In genomic region chr12:108773798-108774788, GRCh38 we compare ENCODE assay signal across 8 cellular contexts. TPM values are rescaled to one million over a fixed set of nuclear protein-coding genes. Genes with fewer than 3 reads are reported as not detected.
DNase-seq lines count a peak whose midpoint lies in the region; ATAC-seq and TF ChIP-seq lines count a peak whose summit lies in the region.

No MANE protein-coding gene starts in this region.

- peak; percentile 76 for DNase-seq in AG09319 (ENCODE audit: extremely low read depth, low read depth)
- peak; percentile 55 for DNase-seq in NCI-H1105 (lab: John Stamatoyannopoulos, UW)
- peak; percentile 28 for DNase-seq in astrocyte of the cerebellum (ENCODE audit: low read depth)
- DNase-seq in hepatocyte (ENCODE audit: low spot score): peak; percentile 31
- DNase-seq in NCI-H1436 (lab: John Stamatoyannopoulos, UW): no peak
- no peak for DNase-seq in 8988T

- no peak overlapping the region for H3K4me3 ChIP-seq in astrocyte of the cerebellum (ENCODE audit: low read depth, low read length)
- no peak overlapping the region for H3K4me3 ChIP-seq in hepatocyte
- H3K4me3 ChIP-seq in skeletal muscle satellite cell (ENCODE audit: low read length): no peak overlapping the region

- WGBS in hepatocyte (ENCODE audit: low lambda C conversion rate, missing lambda C conversion rate): 64% methylated on average over 23 of the region's 23 CpGs

- no peaks in the 10 kb centered on the region for H4K20me1 ChIP-seq in hepatocyte (ENCODE audit: insufficient read depth, poor library complexity, severe bottlenecking)

- TF ChIP-seq CTCF in AG09319 (IDR thresholded peaks at IDR 0.05; ENCODE audit: low read depth, low read length) (no peak), astrocyte of the cerebellum (IDR thresholded peaks at IDR 0.05; ENCODE audit: low read depth, low read length, missing control alignments) (no peak), hepatocyte (IDR thresholded peaks at IDR 0.05; ENCODE audit: poor library complexity) (no peak)

- H3K36me3 ChIP-seq in hepatocyte (replicated peaks; ENCODE audit: insufficient read depth, low read depth): no peaks in the 10 kb centered on the region
- no peaks in the 10 kb centered on the region for H3K36me3 ChIP-seq in skeletal muscle satellite cell (ENCODE audit: insufficient read depth, low read length)

- no peaks in the 10 kb centered on the region for H3K27me3 ChIP-seq in hepatocyte
- H3K27me3 ChIP-seq in skeletal muscle satellite cell (ENCODE audit: control insufficient read depth, insufficient read depth, low read length): no peaks in the 10 kb centered on the region

- H3K4me2 ChIP-seq in hepatocyte: peak overlapping the region; percentile 27
- peak overlapping the region; percentile 56 for H3K4me2 ChIP-seq in skeletal muscle satellite cell (ENCODE audit: low read length)

- H2AFZ ChIP-seq in hepatocyte: no peak overlapping the region

- in situ Hi-C loops in astrocyte of the cerebellum (cut with HindIII; ENCODE audit: low sequenced_read_pairs): no loop called here

- H3K4me1 ChIP-seq in hepatocyte (ENCODE audit: insufficient read depth): no peaks in the 10 kb centered on the region
- H3K4me1 ChIP-seq in skeletal muscle satellite cell (ENCODE audit: control insufficient read depth, insufficient read depth, low read length): peaks cover 27% of the 10 kb centered on the region

- no peaks in the 10 kb centered on the region for H3K9me2 ChIP-seq in hepatocyte (replicated peaks; ENCODE audit: insufficient read depth)

- H3K9ac ChIP-seq in skeletal muscle satellite cell (ENCODE audit: low read depth, low read length): peak overlapping the region; percentile 57

- H3K79me2 ChIP-seq in hepatocyte: no peaks in the 10 kb centered on the region

- H3K9me3 ChIP-seq in hepatocyte (ENCODE audit: low read depth) (no peaks in the 10 kb centered on the region), skeletal muscle satellite cell (replicated peaks; ENCODE audit: low read length) (no peaks in the 10 kb centered on the region)

- ATAC-seq in GM21367 (IDR thresholded peaks at IDR 0.05; ENCODE audit: unreplicated experiment): no peak

- H3K27ac ChIP-seq in hepatocyte: no peak overlapping the region

RNA-seq across cellular contexts. Expression of gene CORO1C, which starts 42.8 kb away (rescaled TPM):
- total RNA-seq in hepatocyte: 109 and 137 TPM in 2 replicates
- 76.5 and 110 TPM in 2 replicates for polyA plus RNA-seq in hepatocyte
- 282 and 318 TPM in 2 replicates for total RNA-seq in skeletal muscle satellite cell (2012; rRNA removed)

Comparison
In these comparisons a context has a peak if more than half of its experiments do, and no peak if none do; other contexts are left out.
1. DNase-seq: peak in AG09319 (single experiment), NCI-H1105 (single experiment), astrocyte of the cerebellum (single experiment) and hepatocyte (single experiment); none in NCI-H1436 (single experiment) and 8988T (single experiment).